Comparison of ENCODE assay signal across 3 cellular contexts in the genomic region with DNA sequence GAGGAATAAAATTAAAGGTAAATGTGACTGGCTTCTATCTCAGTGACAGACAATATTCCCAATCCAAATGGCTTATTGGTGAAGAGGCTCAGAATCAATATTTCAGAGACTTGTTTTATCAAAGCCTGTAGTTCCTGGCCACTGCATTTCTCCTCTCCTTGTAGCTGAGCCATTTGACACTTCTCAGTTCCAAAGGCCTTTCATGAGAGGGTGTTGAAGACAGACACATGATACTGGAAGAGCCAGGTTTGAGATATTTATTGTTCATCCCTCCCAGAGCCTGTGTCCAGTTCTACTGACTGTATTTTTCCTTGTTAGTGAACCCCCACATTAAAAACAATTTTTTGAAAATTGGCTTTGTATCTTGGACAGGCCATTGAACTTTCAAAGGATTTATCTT.
"Had no signal": no experiment of that assay in that cellular context is flagged by ENCODE, and none has a peak within 500 bp of the region (broad histone marks: within the 10 kb centered on the region; RNA-seq: fewer than 3 reads in every experiment).

No MANE protein-coding gene starts in this region.

- DNase-seq: IMR-90, KBM-7 had no signal

- H3K4me3 ChIP-seq: K562 had no signal
